8 cellular contexts compared by ENCODE assay signal in genomic region chr3:48465531-48466378, GRCh38. TPM values are rescaled to one million over a fixed set of nuclear protein-coding genes. Genes with fewer than 3 reads are reported as not detected.
DNase-seq lines count a peak whose midpoint lies in the region; ATAC-seq and TF ChIP-seq lines count a peak whose summit lies in the region.

No MANE protein-coding gene starts in this region.

- TF ChIP-seq CTCF in AG04450 (IDR thresholded peaks at IDR 0.05; ENCODE audit: low read depth, low read length), result peak; percentile 67
- TF ChIP-seq CTCF in colonic mucosa (IDR thresholded peaks at IDR 0.05), result peak; percentile 53

- ATAC-seq in GM18867 (IDR thresholded peaks at IDR 0.05; ENCODE audit: unreplicated experiment) (peak; percentile 76), HG03097 (IDR thresholded peaks at IDR 0.05; ENCODE audit: low FRiP score, unreplicated experiment) (peak; percentile 57)

- peak overlapping the region; percentile 88 to 97 for H3K9ac ChIP-seq in colonic mucosa (ENCODE audit: low read depth in 2 of 2, low read length in 2 of 2)

- H3K36me3 ChIP-seq in colonic mucosa, result no peaks in the 10 kb centered on the region

- peak overlapping the region; percentile 100 for H3K27ac ChIP-seq in AG04450 (ENCODE audit: low read depth, low read length)
- peak overlapping the region; percentile 94 for H3K27ac ChIP-seq in colonic mucosa
- peak overlapping the region; percentile 100 for H3K27ac ChIP-seq in layer of hippocampus (ENCODE audit: low read depth, low read length)

- CTCF ChIA-PET in AG04450 (lab: Charles Lee), result interaction anchor here (1.3 to 1.8 kb wide), 3 partner anchors 79 to 88 kb away, joined by 3 to 6 read pairs (median 3); no protein-coding TSS in a partner anchor

- DNase-seq in AG04450 (ENCODE audit: low read depth, low spot score), result peak; percentile 98
- DNase-seq in NCI-H446 treated with DMSO at 0.1 percent for 48 hours (lab: John Stamatoyannopoulos, UW), result peak; percentile 3
- DNase-seq in activated CD4-positive, alpha-beta T cell treated with anti-CD3 and anti-CD28 coated beads for 48 hours, result peak; percentile 85
- DNase-seq in colonic mucosa, result peak; percentile 97
- DNase-seq in stimulated activated CD4-positive, alpha-beta T cell treated with anti-CD3 and anti-CD28 coated beads, Interleukin-1b, Interleukin-23, amount 100 ng/mL, for 24 hours (ENCODE audit: low read depth in 4 of 4, low spot score in 1 of 4), result peak; percentile 45 to 78 (median 66)

- no peaks in the 10 kb centered on the region for H3K27me3 ChIP-seq in AG04450 (ENCODE audit: control insufficient read depth, insufficient read depth, low read length)
- no peaks in the 10 kb centered on the region for H3K27me3 ChIP-seq in colonic mucosa
- H3K27me3 ChIP-seq in layer of hippocampus (ENCODE audit: control insufficient read depth, insufficient read depth, low read length), result no peaks in the 10 kb centered on the region

- H3K4me1 ChIP-seq in colonic mucosa, result peaks cover 31% of the 10 kb centered on the region

- intact Hi-C loops in colonic mucosa (cut with DNase I), result loop anchor here (2.0 to 10.0 kb wide), 3 partner anchors 37 to 169 kb away; partner anchors contain the start of genes SHISA5 and SLC26A6

- POLR2A ChIA-PET in AG04450 (lab: Yijun Ruan, JAX), result interaction anchor here (1.7 kb wide), 2 partner anchors 76 to 84 kb away, joined by 3 to 6 read pairs; no protein-coding TSS in a partner anchor

- H3K9me3 ChIP-seq in AG04450 (ENCODE audit: control insufficient read depth, insufficient read depth, low read length), result no peaks in the 10 kb centered on the region
- H3K9me3 ChIP-seq in colonic mucosa, result no peaks in the 10 kb centered on the region

- H3K4me3 ChIP-seq in AG04450 (ENCODE audit: low read depth, low read length) (peak overlapping the region; percentile 66), colonic mucosa (peak overlapping the region; percentile 54)

RNA-seq across cellular contexts. Expression of gene ATRIP, which starts 19.2 kb away (rescaled TPM):
- polyA plus RNA-seq in AG04450 (2011; rRNA removed), result 5.1 and 5.8 TPM in 2 replicates
- 6.3 and 8.0 TPM in 2 replicates for polyA minus RNA-seq in AG04450 (2011; rRNA and poly(A)+ RNA removed)
- total RNA-seq in colonic mucosa, result 1 to 10 TPM; 3.2 to 8.6 TPM

RNA-seq across cellular contexts. Expression of gene TMA7, which starts 25.7 kb away (rescaled TPM):
- 207 and 316 TPM in 2 replicates for polyA plus RNA-seq in AG04450 (2011; rRNA removed)
- polyA minus RNA-seq in AG04450 (2011; rRNA and poly(A)+ RNA removed), result 35.8 and 40.7 TPM in 2 replicates
- total RNA-seq in colonic mucosa, result 100 to 1,000 TPM; 185 to 259 TPM

RNA-seq across cellular contexts. Expression of gene CCDC51, which starts 25.8 kb away (rescaled TPM):
- 9.5 and 11.1 TPM in 2 replicates for polyA plus RNA-seq in AG04450 (2011; rRNA removed)
- polyA minus RNA-seq in AG04450 (2011; rRNA and poly(A)+ RNA removed), result 6.4 and 7.5 TPM in 2 replicates
- total RNA-seq in colonic mucosa, result 10 to 100 TPM; 11.8 to 21.5 TPM

RNA-seq across cellular contexts. Expression of gene PLXNB1, which starts 35.9 kb away (rescaled TPM):
- polyA plus RNA-seq in AG04450 (2011; rRNA removed), result 13.4 and 18.3 TPM in 2 replicates
- 31.3 and 58.8 TPM in 2 replicates for polyA minus RNA-seq in AG04450 (2011; rRNA and poly(A)+ RNA removed)
- total RNA-seq in colonic mucosa, result 100 to 1,000 TPM in 1 of 2 donors, 10 to 100 TPM in 1; 70.6 to 131 TPM

RNA-seq across cellular contexts. Expression of gene SHISA5, which starts 38.2 kb away (rescaled TPM):
- 124 and 151 TPM in 2 replicates for polyA plus RNA-seq in AG04450 (2011; rRNA removed)
- 131 and 171 TPM in 2 replicates for polyA minus RNA-seq in AG04450 (2011; rRNA and poly(A)+ RNA removed)
- total RNA-seq in colonic mucosa, result 100 to 1,000 TPM; 115 to 123 TPM

Comparison
In these comparisons a context has a peak if more than half of its experiments do, and no peak if none do; other contexts are left out.
1. Peak in every context shown above with its lines: DNase-seq, ATAC-seq, H3K4me3 ChIP-seq and H3K27ac ChIP-seq.
2. DNase-seq: peak in every context shown above with its lines; median percentile 98 in AG04450; 97 in colonic mucosa; 85 in activated CD4-positive, alpha-beta T cell treated with anti-CD3 and anti-CD28 coated beads for 48 hours; 66 in stimulated activated CD4-positive, alpha-beta T cell treated with anti-CD3 and anti-CD28 coated beads, Interleukin-1b, Interleukin-23, amount 100 ng/mL, for 24 hours; 3 in NCI-H446 treated with DMSO at 0.1 percent for 48 hours.